In the genomic region with DNA sequence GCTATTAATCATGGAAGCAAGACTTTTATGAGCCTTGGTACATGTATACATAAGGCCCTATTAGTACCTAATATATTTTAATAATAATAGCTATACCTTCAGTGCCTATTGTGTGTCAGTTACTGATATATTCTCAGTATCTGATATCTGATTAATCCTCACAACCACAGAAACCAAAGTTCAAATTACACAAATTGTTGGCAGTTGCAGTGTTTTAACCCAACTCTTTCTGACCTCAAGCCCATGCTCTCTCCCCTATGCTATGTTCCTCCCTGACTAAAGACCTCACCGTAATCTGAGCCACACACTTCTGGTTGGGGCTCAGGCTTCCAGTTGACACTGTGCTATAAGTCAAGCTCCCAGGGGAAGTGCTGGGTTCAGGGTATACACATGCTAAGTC, we compare ENCODE assay signal across 1 cellular context.
TF ChIP-seq lines count a peak whose summit lies in the region.

No MANE protein-coding gene starts in this region.

TF ChIP-seq in HepG2, 621 proteins besides CTCF, POLR2A, EP300 and RAD21 (continued from another document):
- TF ChIP-seq ZKSCAN8 (CRISPR knock-in tag; IDR thresholded peaks at IDR 0.05; ENCODE audit: borderline replicate concordance) (no peak), ZNF878 (CRISPR knock-in tag; IDR thresholded peaks at IDR 0.05) (no peak), MED1 (CRISPR knock-in tag; IDR thresholded peaks at IDR 0.05) (no peak), ZNF841 (CRISPR knock-in tag; IDR thresholded peaks at IDR 0.05; ENCODE audit: borderline replicate concordance) (no peak)
- TF ChIP-seq, protein P1, sequence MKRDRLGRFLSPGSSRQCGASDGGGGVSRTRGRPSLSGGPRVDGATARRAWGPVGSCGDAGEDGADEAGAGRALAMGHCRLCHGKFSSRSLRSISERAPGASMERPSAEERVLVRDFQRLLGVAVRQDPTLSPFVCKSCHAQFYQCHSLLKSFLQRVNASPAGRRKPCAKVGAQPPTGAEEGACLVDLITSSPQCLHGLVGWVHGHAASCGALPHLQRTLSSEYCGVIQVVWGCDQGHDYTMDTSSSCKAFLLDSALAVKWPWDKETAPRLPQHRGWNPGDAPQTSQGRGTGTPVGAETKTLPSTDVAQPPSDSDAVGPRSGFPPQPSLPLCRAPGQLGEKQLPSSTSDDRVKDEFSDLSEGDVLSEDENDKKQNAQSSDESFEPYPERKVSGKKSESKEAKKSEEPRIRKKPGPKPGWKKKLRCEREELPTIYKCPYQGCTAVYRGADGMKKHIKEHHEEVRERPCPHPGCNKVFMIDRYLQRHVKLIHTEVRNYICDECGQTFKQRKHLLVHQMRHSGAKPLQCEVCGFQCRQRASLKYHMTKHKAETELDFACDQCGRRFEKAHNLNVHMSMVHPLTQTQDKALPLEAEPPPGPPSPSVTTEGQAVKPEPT (CRISPR knock-in tag; IDR thresholded peaks at IDR 0.05; ENCODE audit: low read depth): no peak
